28 cellular contexts compared by ENCODE assay signal in genomic region chr10:1229574-1229973, GRCh38.
"Had no signal": no experiment of that assay in that cellular context is flagged by ENCODE, and none has a peak within 500 bp of the region (broad histone marks: within the 10 kb centered on the region; RNA-seq: fewer than 3 reads in every experiment).

No MANE protein-coding gene starts in this region.

- H3K27ac ChIP-seq: esophagus muscularis mucosa, foreskin keratinocyte, gastroesophageal sphincter, heart left ventricle, hepatocyte, left lung, neutrophil, pancreas, suprapubic skin, thyroid gland had no signal

- H3K79me2 ChIP-seq: hepatocyte had no signal

- H3K27me3 ChIP-seq: dorsolateral prefrontal cortex, foreskin keratinocyte, neutrophil, pancreas, suprapubic skin, thyroid gland had no signal

- H2AFZ ChIP-seq: hepatocyte had no signal

- H3K9me3 ChIP-seq: esophagus muscularis mucosa, gastroesophageal sphincter, heart left ventricle, left lung, neutrophil, pancreas, suprapubic skin, thyroid gland had no signal

- H3K4me3 Mint-ChIP-seq: naive thymus-derived CD4-positive, alpha-beta T cell; nephron; stimulated activated naive CD8-positive, alpha-beta T cell treated with anti-CD3 and anti-CD28 coated beads, Interleukin-15, amount 100 ng/mL, for 72 hours; type B pancreatic cell had no signal

- H3K4me1 Mint-ChIP-seq: naive thymus-derived CD4-positive, alpha-beta T cell; stimulated activated naive CD8-positive, alpha-beta T cell treated with anti-CD3 and anti-CD28 coated beads, Interleukin-15, amount 100 ng/mL, for 72 hours had no signal

- H3K4me1 ChIP-seq: esophagus muscularis mucosa, foreskin keratinocyte, gastroesophageal sphincter, heart left ventricle, left lung, pancreas, suprapubic skin, thyroid gland had no signal

- ATAC-seq: foreskin keratinocyte; gastroesophageal sphincter; left cardiac atrium; left lung; naive thymus-derived CD4-positive, alpha-beta T cell; pancreas; sciatic nerve; stimulated activated naive CD8-positive, alpha-beta T cell treated with anti-CD3 and anti-CD28 coated beads, Interleukin-15, amount 100 ng/mL, for 72 hours had no signal

- H3K4me2 ChIP-seq: hepatocyte, smooth muscle cell had no signal

- H3K27me3 Mint-ChIP-seq: stimulated activated naive CD8-positive, alpha-beta T cell treated with anti-CD3 and anti-CD28 coated beads, Interleukin-15, amount 100 ng/mL, for 72 hours had no signal

- H3K27ac Mint-ChIP-seq: nephron; stimulated activated naive CD8-positive, alpha-beta T cell treated with anti-CD3 and anti-CD28 coated beads, Interleukin-15, amount 100 ng/mL, for 72 hours; type B pancreatic cell had no signal

- H3K36me3 Mint-ChIP-seq: type B pancreatic cell had no signal

- H3K36me3 ChIP-seq: esophagus muscularis mucosa, gastroesophageal sphincter, heart left ventricle, pancreas, suprapubic skin, thyroid gland had no signal

- DNase-seq: cortex of kidney; effector CD4-positive, alpha-beta T cell; foreskin keratinocyte; heart left ventricle; kidney; left cardiac atrium; left lung; mesendoderm; midbrain; naive thymus-derived CD4-positive, alpha-beta T cell; pancreas; stimulated activated CD4-positive, alpha-beta T cell treated with anti-CD3 and anti-CD28 coated beads, Interleukin-12 subunit alpha, Interleukin-12 subunit beta, amount 100 ng/mL, for 4 hours; stimulated activated CD4-positive, alpha-beta T cell treated with anti-CD3 and anti-CD28 coated beads, Interleukin-1b, Interleukin-23, amount 100 ng/mL, for 48 hours; stimulated activated CD4-positive, alpha-beta T cell treated with anti-CD3 and anti-CD28 coated beads, Interleukin-4, amount 100 ng/mL, for 1 hour; stimulated activated CD8-positive, alpha-beta memory T cell treated with anti-CD3 and anti-CD28 coated beads, Interleukin-4, amount 100 ng/mL, for 48 hours; stimulated activated naive CD4-positive, alpha-beta T cell; stimulated activated naive CD8-positive, alpha-beta T cell treated with anti-CD3 and anti-CD28 coated beads, Interleukin-15, amount 100 ng/mL, for 72 hours; thyroid gland had no signal

- H3K4me3 ChIP-seq: dorsolateral prefrontal cortex, esophagus muscularis mucosa, gastroesophageal sphincter, heart left ventricle, hepatocyte, left lung, pancreas, smooth muscle cell, suprapubic skin, thyroid gland had no signal

- H3K9me3 Mint-ChIP-seq: type B pancreatic cell had no signal
